Comparison of ENCODE assay signal across 1 cellular context in genomic region chr21:45347048-45347711, GRCh38.
TF ChIP-seq lines count a peak whose summit lies in the region.

No MANE protein-coding gene starts in this region.

TF ChIP-seq in K562, 482 proteins besides CTCF, POLR2A, EP300 and RAD21 (continued from another document):
- TF ChIP-seq MAFG (tag; conservative IDR thresholded peaks at IDR 0.05), result peak; percentile 66
- no peak for TF ChIP-seq ZNF277 (CRISPR knock-in tag; IDR thresholded peaks at IDR 0.05; ENCODE audit: borderline replicate concordance)
- no peak for TF ChIP-seq POLR3G (IDR thresholded peaks at IDR 0.05; ENCODE audit: extremely low read depth, insufficient read length, insufficient replicate concordance)
- no peak for TF ChIP-seq CTBP1 (IDR thresholded peaks at IDR 0.05; ENCODE audit: borderline replicate concordance)
- no peak for TF ChIP-seq IRF9 (tag; IDR thresholded peaks at IDR 0.05)
- TF ChIP-seq NCOA1 (IDR thresholded peaks at IDR 0.05; ENCODE audit: low read depth), result no peak
- TF ChIP-seq CBFB (CRISPR knock-in tag; IDR thresholded peaks at IDR 0.05), result 0 out of 2 replicates have a peak, but pooled peaks have one; percentile 28
- TF ChIP-seq NEUROD1 (IDR thresholded peaks at IDR 0.05; ENCODE audit: borderline replicate concordance, low read depth, low read length, partially characterized antibody), result no peak
- no peak for TF ChIP-seq SPI1 (IDR thresholded peaks at IDR 0.05; ENCODE audit: borderline replicate concordance, low read depth, low read length)
- TF ChIP-seq KDM5B (IDR thresholded peaks at IDR 0.05; ENCODE audit: insufficient replicate concordance, low read depth, low read length), result no peak
- 0 out of 2 replicates have a peak, but pooled peaks have one; percentile 23 for TF ChIP-seq L3MBTL2 (IDR thresholded peaks at IDR 0.05)
